ENCODE assay signal across 1 cellular context in genomic region chr22:37862570-37863325, GRCh38.
TF ChIP-seq lines count a peak whose summit lies in the region.

No MANE protein-coding gene starts in this region.

TF ChIP-seq in H1, 55 proteins besides CTCF, POLR2A, EP300 and RAD21:
- TF ChIP-seq, protein P1, sequence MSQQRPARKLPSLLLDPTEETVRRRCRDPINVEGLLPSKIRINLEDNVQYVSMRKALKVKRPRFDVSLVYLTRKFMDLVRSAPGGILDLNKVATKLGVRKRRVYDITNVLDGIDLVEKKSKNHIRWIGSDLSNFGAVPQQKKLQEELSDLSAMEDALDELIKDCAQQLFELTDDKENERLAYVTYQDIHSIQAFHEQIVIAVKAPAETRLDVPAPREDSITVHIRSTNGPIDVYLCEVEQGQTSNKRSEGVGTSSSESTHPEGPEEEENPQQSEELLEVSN (IDR thresholded peaks at IDR 0.05), result no peak
- TF ChIP-seq, protein P2, sequence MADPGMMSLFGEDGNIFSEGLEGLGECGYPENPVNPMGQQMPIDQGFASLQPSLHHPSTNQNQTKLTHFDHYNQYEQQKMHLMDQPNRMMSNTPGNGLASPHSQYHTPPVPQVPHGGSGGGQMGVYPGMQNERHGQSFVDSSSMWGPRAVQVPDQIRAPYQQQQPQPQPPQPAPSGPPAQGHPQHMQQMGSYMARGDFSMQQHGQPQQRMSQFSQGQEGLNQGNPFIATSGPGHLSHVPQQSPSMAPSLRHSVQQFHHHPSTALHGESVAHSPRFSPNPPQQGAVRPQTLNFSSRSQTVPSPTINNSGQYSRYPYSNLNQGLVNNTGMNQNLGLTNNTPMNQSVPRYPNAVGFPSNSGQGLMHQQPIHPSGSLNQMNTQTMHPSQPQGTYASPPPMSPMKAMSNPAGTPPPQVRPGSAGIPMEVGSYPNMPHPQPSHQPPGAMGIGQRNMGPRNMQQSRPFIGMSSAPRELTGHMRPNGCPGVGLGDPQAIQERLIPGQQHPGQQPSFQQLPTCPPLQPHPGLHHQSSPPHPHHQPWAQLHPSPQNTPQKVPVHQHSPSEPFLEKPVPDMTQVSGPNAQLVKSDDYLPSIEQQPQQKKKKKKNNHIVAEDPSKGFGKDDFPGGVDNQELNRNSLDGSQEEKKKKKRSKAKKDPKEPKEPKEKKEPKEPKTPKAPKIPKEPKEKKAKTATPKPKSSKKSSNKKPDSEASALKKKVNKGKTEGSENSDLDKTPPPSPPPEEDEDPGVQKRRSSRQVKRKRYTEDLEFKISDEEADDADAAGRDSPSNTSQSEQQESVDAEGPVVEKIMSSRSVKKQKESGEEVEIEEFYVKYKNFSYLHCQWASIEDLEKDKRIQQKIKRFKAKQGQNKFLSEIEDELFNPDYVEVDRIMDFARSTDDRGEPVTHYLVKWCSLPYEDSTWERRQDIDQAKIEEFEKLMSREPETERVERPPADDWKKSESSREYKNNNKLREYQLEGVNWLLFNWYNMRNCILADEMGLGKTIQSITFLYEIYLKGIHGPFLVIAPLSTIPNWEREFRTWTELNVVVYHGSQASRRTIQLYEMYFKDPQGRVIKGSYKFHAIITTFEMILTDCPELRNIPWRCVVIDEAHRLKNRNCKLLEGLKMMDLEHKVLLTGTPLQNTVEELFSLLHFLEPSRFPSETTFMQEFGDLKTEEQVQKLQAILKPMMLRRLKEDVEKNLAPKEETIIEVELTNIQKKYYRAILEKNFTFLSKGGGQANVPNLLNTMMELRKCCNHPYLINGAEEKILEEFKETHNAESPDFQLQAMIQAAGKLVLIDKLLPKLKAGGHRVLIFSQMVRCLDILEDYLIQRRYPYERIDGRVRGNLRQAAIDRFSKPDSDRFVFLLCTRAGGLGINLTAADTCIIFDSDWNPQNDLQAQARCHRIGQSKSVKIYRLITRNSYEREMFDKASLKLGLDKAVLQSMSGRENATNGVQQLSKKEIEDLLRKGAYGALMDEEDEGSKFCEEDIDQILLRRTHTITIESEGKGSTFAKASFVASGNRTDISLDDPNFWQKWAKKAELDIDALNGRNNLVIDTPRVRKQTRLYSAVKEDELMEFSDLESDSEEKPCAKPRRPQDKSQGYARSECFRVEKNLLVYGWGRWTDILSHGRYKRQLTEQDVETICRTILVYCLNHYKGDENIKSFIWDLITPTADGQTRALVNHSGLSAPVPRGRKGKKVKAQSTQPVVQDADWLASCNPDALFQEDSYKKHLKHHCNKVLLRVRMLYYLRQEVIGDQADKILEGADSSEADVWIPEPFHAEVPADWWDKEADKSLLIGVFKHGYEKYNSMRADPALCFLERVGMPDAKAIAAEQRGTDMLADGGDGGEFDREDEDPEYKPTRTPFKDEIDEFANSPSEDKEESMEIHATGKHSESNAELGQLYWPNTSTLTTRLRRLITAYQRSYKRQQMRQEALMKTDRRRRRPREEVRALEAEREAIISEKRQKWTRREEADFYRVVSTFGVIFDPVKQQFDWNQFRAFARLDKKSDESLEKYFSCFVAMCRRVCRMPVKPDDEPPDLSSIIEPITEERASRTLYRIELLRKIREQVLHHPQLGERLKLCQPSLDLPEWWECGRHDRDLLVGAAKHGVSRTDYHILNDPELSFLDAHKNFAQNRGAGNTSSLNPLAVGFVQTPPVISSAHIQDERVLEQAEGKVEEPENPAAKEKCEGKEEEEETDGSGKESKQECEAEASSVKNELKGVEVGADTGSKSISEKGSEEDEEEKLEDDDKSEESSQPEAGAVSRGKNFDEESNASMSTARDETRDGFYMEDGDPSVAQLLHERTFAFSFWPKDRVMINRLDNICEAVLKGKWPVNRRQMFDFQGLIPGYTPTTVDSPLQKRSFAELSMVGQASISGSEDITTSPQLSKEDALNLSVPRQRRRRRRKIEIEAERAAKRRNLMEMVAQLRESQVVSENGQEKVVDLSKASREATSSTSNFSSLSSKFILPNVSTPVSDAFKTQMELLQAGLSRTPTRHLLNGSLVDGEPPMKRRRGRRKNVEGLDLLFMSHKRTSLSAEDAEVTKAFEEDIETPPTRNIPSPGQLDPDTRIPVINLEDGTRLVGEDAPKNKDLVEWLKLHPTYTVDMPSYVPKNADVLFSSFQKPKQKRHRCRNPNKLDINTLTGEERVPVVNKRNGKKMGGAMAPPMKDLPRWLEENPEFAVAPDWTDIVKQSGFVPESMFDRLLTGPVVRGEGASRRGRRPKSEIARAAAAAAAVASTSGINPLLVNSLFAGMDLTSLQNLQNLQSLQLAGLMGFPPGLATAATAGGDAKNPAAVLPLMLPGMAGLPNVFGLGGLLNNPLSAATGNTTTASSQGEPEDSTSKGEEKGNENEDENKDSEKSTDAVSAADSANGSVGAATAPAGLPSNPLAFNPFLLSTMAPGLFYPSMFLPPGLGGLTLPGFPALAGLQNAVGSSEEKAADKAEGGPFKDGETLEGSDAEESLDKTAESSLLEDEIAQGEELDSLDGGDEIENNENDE (IDR thresholded peaks at IDR 0.05; ENCODE audit: insufficient replicate concordance, low read length), result no peak
- no peak for TF ChIP-seq FOSL1 (IDR thresholded peaks at IDR 0.05; ENCODE audit: insufficient read depth, low read depth, low read length)
- TF ChIP-seq EZH2 (IDR thresholded peaks at IDR 0.05; ENCODE audit: low read depth, low read length, severe bottlenecking), result no peak
- no peak for TF ChIP-seq HDAC6 (IDR thresholded peaks at IDR 0.05; ENCODE audit: low read depth, low read length)
- TF ChIP-seq KDM4A (IDR thresholded peaks at IDR 0.05; ENCODE audit: low read depth, low read length, severe bottlenecking), result no peak
- no peak for TF ChIP-seq RXRA (IDR thresholded peaks at IDR 0.05; ENCODE audit: insufficient read depth, low read depth, low read length)
- no peak for TF ChIP-seq TBP (IDR thresholded peaks at IDR 0.05; ENCODE audit: low read depth, low read length)
- no peak for TF ChIP-seq RBBP5 (IDR thresholded peaks at IDR 0.05; ENCODE audit: borderline replicate concordance, low read depth, low read length)
- no peak for TF ChIP-seq TEAD4 (IDR thresholded peaks at IDR 0.05; ENCODE audit: low read depth, low read length)
- TF ChIP-seq BCL11A (IDR thresholded peaks at IDR 0.05; ENCODE audit: low read depth in 2 of 2, low read length in 2 of 2), result no peak
- no peak for TF ChIP-seq USF2 (IDR thresholded peaks at IDR 0.05; ENCODE audit: low read length)
- no peak for TF ChIP-seq SIN3A (conservative IDR thresholded peaks at IDR 0.05 in 1 of 2, IDR thresholded peaks at IDR 0.05 in 1 of 2; ENCODE audit: low read depth in 1 of 2, low read length in 2 of 2)
- TF ChIP-seq SIX5 (IDR thresholded peaks at IDR 0.05; ENCODE audit: low read depth, low read length), result no peak
- no peak for TF ChIP-seq YY1 (IDR thresholded peaks at IDR 0.05; ENCODE audit: low read depth, low read length)
- no peak for TF ChIP-seq SP4 (IDR thresholded peaks at IDR 0.05; ENCODE audit: low read length)
- TF ChIP-seq TAF1 (IDR thresholded peaks at IDR 0.05; ENCODE audit: low read depth, low read length), result no peak
- no peak for TF ChIP-seq POLR2AphosphoS5 (IDR thresholded peaks at IDR 0.05; ENCODE audit: low read depth, low read length)
- TF ChIP-seq ATF2 (IDR thresholded peaks at IDR 0.05; ENCODE audit: low read length), result no peak
- no peak for TF ChIP-seq KDM5A (IDR thresholded peaks at IDR 0.05; ENCODE audit: low read length)
